In the genomic region with DNA sequence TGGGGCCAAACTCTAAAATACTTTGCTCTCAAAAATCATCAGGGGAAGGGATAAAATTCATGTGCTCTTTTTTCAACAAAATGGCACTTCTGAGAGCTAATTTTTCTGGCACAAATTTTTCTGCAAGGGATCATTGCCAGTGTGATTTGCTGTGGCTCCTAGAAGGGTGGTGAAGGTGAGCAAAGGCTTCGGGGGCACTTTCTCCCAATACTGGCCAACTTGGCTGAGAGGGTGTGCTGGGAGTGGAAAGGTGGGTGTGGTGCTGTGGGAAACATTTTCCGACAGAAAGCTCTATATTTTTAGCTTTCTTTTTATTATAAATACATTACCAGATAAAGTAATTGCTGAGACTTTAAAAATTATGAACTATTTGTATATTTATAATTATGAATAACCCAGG, we compare ENCODE assay signal across 1 cellular context.
TF ChIP-seq lines count a peak whose summit lies in the region.

No MANE protein-coding gene starts in this region.

TF ChIP-seq in GM23338, 12 proteins besides CTCF, POLR2A, EP300 and RAD21:
- TF ChIP-seq ZNF331 (CRISPR knock-in tag; IDR thresholded peaks at IDR 0.05; ENCODE audit: low read depth): no peak
- TF ChIP-seq STAT1 (IDR thresholded peaks at IDR 0.05; ENCODE audit: unreplicated experiment): no peak
- no peak for TF ChIP-seq CREB1 (CRISPR knock-in tag; IDR thresholded peaks at IDR 0.05; ENCODE audit: low read depth)
- no peak for TF ChIP-seq ZNF462 (CRISPR knock-in tag; IDR thresholded peaks at IDR 0.05)
- no peak for TF ChIP-seq EZH2 (IDR thresholded peaks at IDR 0.05; ENCODE audit: low read depth, unreplicated experiment)
- no peak for TF ChIP-seq NANOG (IDR thresholded peaks at IDR 0.05; ENCODE audit: borderline replicate concordance)
- no peak for TF ChIP-seq POLR2AphosphoS5 (IDR thresholded peaks at IDR 0.05; ENCODE audit: low read depth)
- no peak for TF ChIP-seq JUNB (IDR thresholded peaks at IDR 0.05; ENCODE audit: unreplicated experiment)
- TF ChIP-seq ETS1 (IDR thresholded peaks at IDR 0.05): no peak
- TF ChIP-seq ZNF114 (CRISPR knock-in tag; IDR thresholded peaks at IDR 0.05): no peak
- TF ChIP-seq EZH2phosphoT487 (IDR thresholded peaks at IDR 0.05; ENCODE audit: unreplicated experiment): no peak
- TF ChIP-seq, protein P1, sequence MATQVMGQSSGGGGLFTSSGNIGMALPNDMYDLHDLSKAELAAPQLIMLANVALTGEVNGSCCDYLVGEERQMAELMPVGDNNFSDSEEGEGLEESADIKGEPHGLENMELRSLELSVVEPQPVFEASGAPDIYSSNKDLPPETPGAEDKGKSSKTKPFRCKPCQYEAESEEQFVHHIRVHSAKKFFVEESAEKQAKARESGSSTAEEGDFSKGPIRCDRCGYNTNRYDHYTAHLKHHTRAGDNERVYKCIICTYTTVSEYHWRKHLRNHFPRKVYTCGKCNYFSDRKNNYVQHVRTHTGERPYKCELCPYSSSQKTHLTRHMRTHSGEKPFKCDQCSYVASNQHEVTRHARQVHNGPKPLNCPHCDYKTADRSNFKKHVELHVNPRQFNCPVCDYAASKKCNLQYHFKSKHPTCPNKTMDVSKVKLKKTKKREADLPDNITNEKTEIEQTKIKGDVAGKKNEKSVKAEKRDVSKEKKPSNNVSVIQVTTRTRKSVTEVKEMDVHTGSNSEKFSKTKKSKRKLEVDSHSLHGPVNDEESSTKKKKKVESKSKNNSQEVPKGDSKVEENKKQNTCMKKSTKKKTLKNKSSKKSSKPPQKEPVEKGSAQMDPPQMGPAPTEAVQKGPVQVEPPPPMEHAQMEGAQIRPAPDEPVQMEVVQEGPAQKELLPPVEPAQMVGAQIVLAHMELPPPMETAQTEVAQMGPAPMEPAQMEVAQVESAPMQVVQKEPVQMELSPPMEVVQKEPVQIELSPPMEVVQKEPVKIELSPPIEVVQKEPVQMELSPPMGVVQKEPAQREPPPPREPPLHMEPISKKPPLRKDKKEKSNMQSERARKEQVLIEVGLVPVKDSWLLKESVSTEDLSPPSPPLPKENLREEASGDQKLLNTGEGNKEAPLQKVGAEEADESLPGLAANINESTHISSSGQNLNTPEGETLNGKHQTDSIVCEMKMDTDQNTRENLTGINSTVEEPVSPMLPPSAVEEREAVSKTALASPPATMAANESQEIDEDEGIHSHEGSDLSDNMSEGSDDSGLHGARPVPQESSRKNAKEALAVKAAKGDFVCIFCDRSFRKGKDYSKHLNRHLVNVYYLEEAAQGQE (IDR thresholded peaks at IDR 0.05; ENCODE audit: unreplicated experiment): no peak
TF ChIP-seq in GM23338: peak in this region for 0.
